In the genomic region with DNA sequence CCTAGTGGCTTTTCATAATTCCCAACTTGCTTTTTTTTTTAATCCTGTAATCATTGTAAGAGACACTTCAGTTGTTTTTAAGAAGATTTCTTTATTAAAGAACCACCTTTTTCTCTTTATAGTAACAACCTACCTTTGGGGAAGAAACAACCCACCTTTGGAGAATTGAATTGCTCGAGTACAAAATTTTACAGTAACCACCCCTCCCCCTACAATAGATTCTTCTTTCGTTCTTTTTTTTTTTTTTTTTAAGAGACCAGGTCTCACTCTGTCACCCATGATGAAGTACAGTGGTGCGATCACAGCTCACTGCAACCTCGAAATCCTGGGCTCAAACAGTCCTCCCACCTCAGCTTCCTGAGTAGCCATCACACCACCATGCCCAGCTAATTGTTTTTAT, we compare ENCODE assay signal across 11 cellular contexts. TPM values are rescaled to one million over a fixed set of nuclear protein-coding genes. Genes with fewer than 3 reads are reported as not detected.
DNase-seq lines count a peak whose midpoint lies in the region; ATAC-seq and TF ChIP-seq lines count a peak whose summit lies in the region.
"Had no signal": no experiment of that assay in that cellular context is flagged by ENCODE, and none has a peak within 500 bp of the region (broad histone marks: within the 10 kb centered on the region; RNA-seq: fewer than 3 reads in every experiment).

No MANE protein-coding gene starts in this region.

- peaks cover 8% of the 10 kb centered on the region for H3K36me3 Mint-ChIP-seq in activated naive CD4-positive, alpha-beta T cell treated with anti-CD3 and anti-CD28 coated beads, Interleukin-2, amount 50 U/mL, for 24 hours
- H3K36me3 Mint-ChIP-seq in T-helper 17 cell (ENCODE audit: low read depth) = no peaks in the 10 kb centered on the region

- H3K9me3 Mint-ChIP-seq in activated naive CD4-positive, alpha-beta T cell treated with anti-CD3 and anti-CD28 coated beads, Interleukin-2, amount 50 U/mL, for 24 hours = no peaks in the 10 kb centered on the region
- H3K9me3 Mint-ChIP-seq in stimulated activated naive CD8-positive, alpha-beta T cell treated with anti-CD3 and anti-CD28 coated beads, Interleukin-15, amount 100 ng/mL, for 72 hours = no peaks in the 10 kb centered on the region

- peak overlapping the region; percentile 9 for H3K4me3 ChIP-seq in fibroblast of the aortic adventitia (ENCODE audit: low read depth, low read length)
- no peak overlapping the region for H3K4me3 ChIP-seq in mucosa of descending colon
- H3K4me3 ChIP-seq: ovary had no signal

- DNase-seq in activated naive CD4-positive, alpha-beta T cell treated with anti-CD3 and anti-CD28 coated beads, Interleukin-2, amount 50 U/mL, for 16 hours = no peak
- no peak for DNase-seq in T-helper 17 cell
- DNase-seq in fibroblast of the aortic adventitia (ENCODE audit: low read depth) = no peak
- DNase-seq in stimulated activated naive CD8-positive, alpha-beta T cell treated with anti-CD3 and anti-CD28 coated beads, Interleukin-15, amount 100 ng/mL, for 72 hours = no peak
- no peak for DNase-seq in mucosa of descending colon
- DNase-seq in 8988T = no peak
- DNase-seq: C1 segment of cervical spinal cord, NCI-H510A, ovary had no signal

- TF ChIP-seq CTCF in fibroblast of the aortic adventitia (IDR thresholded peaks at IDR 0.05; ENCODE audit: insufficient read depth, low read length) (no peak), mucosa of descending colon (IDR thresholded peaks at IDR 0.05) (no peak)

- H3K27ac Mint-ChIP-seq in activated naive CD4-positive, alpha-beta T cell treated with anti-CD3 and anti-CD28 coated beads, Interleukin-2, amount 50 U/mL, for 24 hours = peak overlapping the region; percentile 80
- H3K27ac Mint-ChIP-seq in T-helper 17 cell = peak overlapping the region; percentile 98
- peak overlapping the region; percentile 21 to 94 for H3K27ac Mint-ChIP-seq in stimulated activated naive CD8-positive, alpha-beta T cell treated with anti-CD3 and anti-CD28 coated beads, Interleukin-15, amount 100 ng/mL, for 72 hours

- H3K4me1 ChIP-seq in mucosa of descending colon (ENCODE audit: low read depth) = peaks cover 23% of the 10 kb centered on the region

- peaks cover 67% of the 10 kb centered on the region for H3K4me1 Mint-ChIP-seq in activated naive CD4-positive, alpha-beta T cell treated with anti-CD3 and anti-CD28 coated beads, Interleukin-2, amount 50 U/mL, for 24 hours
- H3K4me1 Mint-ChIP-seq in T-helper 17 cell = peaks cover 45% of the 10 kb centered on the region
- peaks cover 63% of the 10 kb centered on the region for H3K4me1 Mint-ChIP-seq in stimulated activated naive CD8-positive, alpha-beta T cell treated with anti-CD3 and anti-CD28 coated beads, Interleukin-15, amount 100 ng/mL, for 72 hours

- H3K9me3 ChIP-seq in T-helper 17 cell (ENCODE audit: control insufficient read depth, low read length, poor library complexity, severe bottlenecking) (no peaks in the 10 kb centered on the region), mucosa of descending colon (no peaks in the 10 kb centered on the region)
- H3K9me3 ChIP-seq: ovary had no signal

- H3K27me3 Mint-ChIP-seq in activated naive CD4-positive, alpha-beta T cell treated with anti-CD3 and anti-CD28 coated beads, Interleukin-2, amount 50 U/mL, for 24 hours = no peaks in the 10 kb centered on the region
- no peaks in the 10 kb centered on the region for H3K27me3 Mint-ChIP-seq in T-helper 17 cell
- no peaks in the 10 kb centered on the region for H3K27me3 Mint-ChIP-seq in stimulated activated naive CD8-positive, alpha-beta T cell treated with anti-CD3 and anti-CD28 coated beads, Interleukin-15, amount 100 ng/mL, for 72 hours

- ATAC-seq in T-helper 17 cell = no peak
- no peak for ATAC-seq in stimulated activated naive CD8-positive, alpha-beta T cell treated with anti-CD3 and anti-CD28 coated beads, Interleukin-15, amount 100 ng/mL, for 72 hours
- no peak for ATAC-seq in GM18861 (IDR thresholded peaks at IDR 0.05; ENCODE audit: unreplicated experiment)
- ATAC-seq in mucosa of descending colon = no peak

- intact Hi-C loops in mucosa of descending colon (cut with DNase I, micrococcal nuclease) = no loop called here

- peak overlapping the region; percentile 99 for H3K4me3 Mint-ChIP-seq in activated naive CD4-positive, alpha-beta T cell treated with anti-CD3 and anti-CD28 coated beads, Interleukin-2, amount 50 U/mL, for 24 hours
- peak overlapping the region; percentile 96 for H3K4me3 Mint-ChIP-seq in T-helper 17 cell
- H3K4me3 Mint-ChIP-seq in stimulated activated naive CD8-positive, alpha-beta T cell treated with anti-CD3 and anti-CD28 coated beads, Interleukin-15, amount 100 ng/mL, for 72 hours = peak overlapping the region; percentile 88 to 96

- H3K36me3 ChIP-seq in mucosa of descending colon (ENCODE audit: low read depth) = no peaks in the 10 kb centered on the region
- H3K36me3 ChIP-seq: ovary had no signal

RNA-seq across cellular contexts. Expression of gene LRRC40, which starts 2.1 kb away (rescaled TPM):
- 10 to 100 TPM; 11.6 to 12.6 TPM for total RNA-seq in T-helper 17 cell
- total RNA-seq in fibroblast of the aortic adventitia (ENCODE audit: low replicate concordance) = 18.7 and 27.9 TPM in 2 replicates
- 10 to 100 TPM in 2 of 3 donors, 1 to 10 TPM in 1; 9.0 to 13.4 (median 10.4) TPM for total RNA-seq in mucosa of descending colon

RNA-seq across cellular contexts. Expression of gene SRSF11, which starts 13.7 kb away (rescaled TPM):
- 100 to 1,000 TPM; 325 to 327 TPM for total RNA-seq in T-helper 17 cell
- 110 and 159 TPM in 2 replicates for total RNA-seq in fibroblast of the aortic adventitia (ENCODE audit: low replicate concordance)
- 100 to 1,000 TPM; 113 to 147 (median 126) TPM for total RNA-seq in mucosa of descending colon
